In the genomic region with DNA sequence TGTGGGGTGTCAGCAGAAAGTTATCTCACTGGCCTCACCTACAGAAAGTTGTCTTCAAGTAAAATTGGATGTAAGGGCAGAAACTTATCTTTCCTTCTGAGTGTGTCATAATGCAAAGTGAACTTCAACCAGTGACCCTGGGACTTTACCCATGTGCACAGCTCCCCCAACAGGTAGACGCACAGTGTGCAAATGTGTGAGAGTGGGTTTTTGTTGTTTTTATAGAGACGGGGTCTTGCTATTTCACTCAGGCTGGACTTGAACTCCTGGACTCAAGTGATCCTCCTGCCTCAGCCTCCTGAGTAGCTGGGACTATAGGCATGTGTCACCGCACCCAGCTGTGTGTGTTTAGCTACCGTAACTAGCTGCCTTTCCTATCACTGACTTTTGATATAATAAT, we compare ENCODE assay signal across 19 cellular contexts. TPM values are rescaled to one million over a fixed set of nuclear protein-coding genes. Genes with fewer than 3 reads are reported as not detected.
A peak's percentile ranks its signal among the peaks of the same experiment; 100 is the strongest.
DNase-seq lines count a peak whose midpoint lies in the region; ATAC-seq and TF ChIP-seq lines count a peak whose summit lies in the region.
"Had no signal": no experiment of that assay in that cellular context is flagged by ENCODE, and none has a peak within 500 bp of the region (broad histone marks: within the 10 kb centered on the region; RNA-seq: fewer than 3 reads in every experiment).

No MANE protein-coding gene starts in this region.

- H3K4me3 ChIP-seq in astrocyte of the cerebellum (ENCODE audit: low read depth, low read length): no peak overlapping the region
- H3K4me3 ChIP-seq: SJCRH30, thyroid gland had no signal

- H3K27ac Mint-ChIP-seq in progenitor cell of endocrine pancreas: no peak overlapping the region
- no peak overlapping the region for H3K27ac Mint-ChIP-seq in activated T-helper 1 cell treated with anti-CD3 and anti-CD28 coated beads, Interleukin-12 subunit alpha, Interleukin-12 subunit beta, Interleukin-2, Interleukin-4 antibody, amounts not matched to agents 30 ng/mL and 10 ng/mL and 1 ng/mL, durations not matched to agents 14 hours and 24 hours and 36 hours
- H3K27ac Mint-ChIP-seq: activated CD8-positive, alpha-beta memory T cell treated with anti-CD3 and anti-CD28 coated beads, Interleukin-2, amount 10 ng/mL, durations not matched to agents 7 days and 5 days; mesothelial cell of epicardium; nephron progenitor cell; stimulated activated memory B cell treated with anti-CD40 and anti-IgM and Interleukin-4, amounts not matched to agents 10 μg/mL and 1 μg/mL and 100 μg/mL, for 72 hours had no signal

- peaks cover 30% of the 10 kb centered on the region for H3K27me3 Mint-ChIP-seq in progenitor cell of endocrine pancreas
- peaks cover 7% of the 10 kb centered on the region for H3K27me3 Mint-ChIP-seq in activated T-helper 1 cell treated with anti-CD3 and anti-CD28 coated beads, Interleukin-12 subunit alpha, Interleukin-12 subunit beta, Interleukin-2, Interleukin-4 antibody, amounts not matched to agents 30 ng/mL and 10 ng/mL and 1 ng/mL, durations not matched to agents 14 hours and 24 hours and 36 hours (ENCODE audit: insufficient read depth)

- TF ChIP-seq CTCF in GM10266 (IDR thresholded peaks at IDR 0.05; ENCODE audit: control insufficient read depth, insufficient read depth, low read depth, missing control alignments) (peak; percentile 6), astrocyte of the cerebellum (IDR thresholded peaks at IDR 0.05; ENCODE audit: low read depth, low read length, missing control alignments) (peak; percentile 16), progenitor cell of endocrine pancreas (IDR thresholded peaks at IDR 0.05; ENCODE audit: unreplicated experiment) (peak; percentile 29)

- no peaks in the 10 kb centered on the region for H3K36me3 Mint-ChIP-seq in progenitor cell of endocrine pancreas (ENCODE audit: insufficient read depth)
- H3K36me3 Mint-ChIP-seq in activated T-helper 1 cell treated with anti-CD3 and anti-CD28 coated beads, Interleukin-12 subunit alpha, Interleukin-12 subunit beta, Interleukin-2, Interleukin-4 antibody, amounts not matched to agents 30 ng/mL and 10 ng/mL and 1 ng/mL, durations not matched to agents 14 hours and 24 hours and 36 hours (ENCODE audit: low read depth): peaks cover 8% of the 10 kb centered on the region
- H3K36me3 Mint-ChIP-seq: mesothelial cell of epicardium had no signal

- H3K9me3 Mint-ChIP-seq in progenitor cell of endocrine pancreas (ENCODE audit: low read depth): no peaks in the 10 kb centered on the region
- no peaks in the 10 kb centered on the region for H3K9me3 Mint-ChIP-seq in activated T-helper 1 cell treated with anti-CD3 and anti-CD28 coated beads, Interleukin-12 subunit alpha, Interleukin-12 subunit beta, Interleukin-2, Interleukin-4 antibody, amounts not matched to agents 30 ng/mL and 10 ng/mL and 1 ng/mL, durations not matched to agents 14 hours and 24 hours and 36 hours
- H3K9me3 Mint-ChIP-seq: mesothelial cell of epicardium; nephron progenitor cell; stimulated activated memory B cell treated with anti-CD40 and anti-IgM and Interleukin-4, amounts not matched to agents 10 μg/mL and 1 μg/mL and 100 μg/mL, for 72 hours had no signal

- no peak overlapping the region for H3K4me3 Mint-ChIP-seq in progenitor cell of endocrine pancreas (ENCODE audit: low read depth)
- H3K4me3 Mint-ChIP-seq in activated T-helper 1 cell treated with anti-CD3 and anti-CD28 coated beads, Interleukin-12 subunit alpha, Interleukin-12 subunit beta, Interleukin-2, Interleukin-4 antibody, amounts not matched to agents 30 ng/mL and 10 ng/mL and 1 ng/mL, durations not matched to agents 14 hours and 24 hours and 36 hours: no peak overlapping the region
- H3K4me3 Mint-ChIP-seq: activated CD8-positive, alpha-beta memory T cell treated with anti-CD3 and anti-CD28 coated beads, Interleukin-2, amount 10 ng/mL, durations not matched to agents 7 days and 5 days; mesothelial cell of epicardium; nephron progenitor cell; stimulated activated memory B cell treated with anti-CD40 and anti-IgM and Interleukin-4, amounts not matched to agents 10 μg/mL and 1 μg/mL and 100 μg/mL, for 72 hours had no signal

- in situ Hi-C loops in KBM-7 (cut with MboI; ENCODE audit: low pct_unique_long_range_greater_than_20kb, low sequenced_read_pairs): no loop called here
- in situ Hi-C loops in astrocyte of the cerebellum (cut with HindIII; ENCODE audit: low sequenced_read_pairs): no loop called here

- intact Hi-C loops in activated T-helper 1 cell treated with anti-CD3 and anti-CD28 coated beads, Interleukin-12 subunit alpha, Interleukin-12 subunit beta, Interleukin-2, Interleukin-4 antibody, amounts not matched to agents 30 ng/mL and 10 ng/mL and 1 ng/mL, durations not matched to agents 14 hours and 24 hours and 36 hours (cut with micrococcal nuclease): no loop called here

- ATAC-seq in GM21390 (IDR thresholded peaks at IDR 0.05; ENCODE audit: unreplicated experiment): no peak
- ATAC-seq: activated CD8-positive, alpha-beta memory T cell treated with anti-CD3 and anti-CD28 coated beads, Interleukin-2, amount 10 ng/mL, durations not matched to agents 7 days and 5 days; stimulated activated memory B cell treated with anti-CD40 and anti-IgM and Interleukin-4, amounts not matched to agents 10 μg/mL and 1 μg/mL and 100 μg/mL, for 72 hours had no signal

- DNase-seq in GM10266 (ENCODE audit: extremely low spot score) (no peak), KBM-7 (peak; percentile 40), astrocyte of the cerebellum (ENCODE audit: low read depth) (no peak), progenitor cell of endocrine pancreas (ENCODE audit: low spot score, unreplicated experiment) (no peak)
- no peak for DNase-seq in activated T-helper 1 cell treated with anti-CD3 and anti-CD28 coated beads, Interleukin-12 subunit alpha, Interleukin-12 subunit beta, Interleukin-2, Interleukin-4 antibody, amounts not matched to agents 30 ng/mL and 10 ng/mL and 1 ng/mL, durations not matched to agents 14 hours and 24 hours and 36 hours (ENCODE audit: low spot score)
- no peak for DNase-seq in activated effector memory CD4-positive, alpha-beta T cell treated with anti-CD3 and anti-CD28 coated beads, Interleukin-2, amount 50 U/mL, for 16 hours
- DNase-seq: activated CD4-positive, alpha-beta T cell treated with anti-CD3 and anti-CD28 coated beads for 1 hour; activated CD8-positive, alpha-beta memory T cell treated with anti-CD3 and anti-CD28 coated beads, Interleukin-2, amount 10 ng/mL, durations not matched to agents 7 days and 5 days; activated effector memory CD4-positive, alpha-beta T cell treated with Interleukin-2 at 50 U/mL for 16 hours; C1 segment of cervical spinal cord; cerebellar nuclear complex; DMS 273 treated with DMSO at 0.1 percent for 48 hours; NCI-H446 treated with DMSO at 0.1 percent for 48 hours; nephron progenitor cell; SJCRH30; thyroid gland had no signal

- H3K4me1 Mint-ChIP-seq in progenitor cell of endocrine pancreas (ENCODE audit: low read depth): peaks cover 16% of the 10 kb centered on the region
- peaks cover 30% of the 10 kb centered on the region for H3K4me1 Mint-ChIP-seq in activated T-helper 1 cell treated with anti-CD3 and anti-CD28 coated beads, Interleukin-12 subunit alpha, Interleukin-12 subunit beta, Interleukin-2, Interleukin-4 antibody, amounts not matched to agents 30 ng/mL and 10 ng/mL and 1 ng/mL, durations not matched to agents 14 hours and 24 hours and 36 hours (ENCODE audit: low read depth)

RNA-seq across cellular contexts. Expression of gene KAZALD1, which starts 6.4 kb away (rescaled TPM):
- 1.3 and 2.0 TPM in 2 replicates for total RNA-seq in progenitor cell of endocrine pancreas
- 0.57 and 0.73 TPM in 2 replicates for total RNA-seq in activated T-helper 1 cell treated with anti-CD3 and anti-CD28 coated beads, Interleukin-12 subunit alpha, Interleukin-12 subunit beta, Interleukin-2, Interleukin-4 antibody, amounts not matched to agents 30 ng/mL and 10 ng/mL and 1 ng/mL, durations not matched to agents 14 hours and 24 hours and 36 hours

RNA-seq across cellular contexts. Expression of gene SFXN3, which starts 24.4 kb away (rescaled TPM):
- total RNA-seq in progenitor cell of endocrine pancreas: 4.4 and 6.1 TPM in 2 replicates
- 34.8 and 39.0 TPM in 2 replicates for total RNA-seq in activated T-helper 1 cell treated with anti-CD3 and anti-CD28 coated beads, Interleukin-12 subunit alpha, Interleukin-12 subunit beta, Interleukin-2, Interleukin-4 antibody, amounts not matched to agents 30 ng/mL and 10 ng/mL and 1 ng/mL, durations not matched to agents 14 hours and 24 hours and 36 hours

RNA-seq across cellular contexts. Expression of gene PDZD7, which starts 24.5 kb away (rescaled TPM):
- total RNA-seq in progenitor cell of endocrine pancreas: 0.29 and 0.84 TPM in 2 replicates
- total RNA-seq in activated T-helper 1 cell treated with anti-CD3 and anti-CD28 coated beads, Interleukin-12 subunit alpha, Interleukin-12 subunit beta, Interleukin-2, Interleukin-4 antibody, amounts not matched to agents 30 ng/mL and 10 ng/mL and 1 ng/mL, durations not matched to agents 14 hours and 24 hours and 36 hours: 0.47 and 0.54 TPM in 2 replicates

RNA-seq across cellular contexts. Expression of gene LZTS2, which starts 55.8 kb away (rescaled TPM):
- total RNA-seq in progenitor cell of endocrine pancreas: 81.1 and 83.2 TPM in 2 replicates
- 22.3 TPM in 2 replicates for total RNA-seq in activated T-helper 1 cell treated with anti-CD3 and anti-CD28 coated beads, Interleukin-12 subunit alpha, Interleukin-12 subunit beta, Interleukin-2, Interleukin-4 antibody, amounts not matched to agents 30 ng/mL and 10 ng/mL and 1 ng/mL, durations not matched to agents 14 hours and 24 hours and 36 hours
